ENCODE assay signal across 21 cellular contexts in the genomic region with DNA sequence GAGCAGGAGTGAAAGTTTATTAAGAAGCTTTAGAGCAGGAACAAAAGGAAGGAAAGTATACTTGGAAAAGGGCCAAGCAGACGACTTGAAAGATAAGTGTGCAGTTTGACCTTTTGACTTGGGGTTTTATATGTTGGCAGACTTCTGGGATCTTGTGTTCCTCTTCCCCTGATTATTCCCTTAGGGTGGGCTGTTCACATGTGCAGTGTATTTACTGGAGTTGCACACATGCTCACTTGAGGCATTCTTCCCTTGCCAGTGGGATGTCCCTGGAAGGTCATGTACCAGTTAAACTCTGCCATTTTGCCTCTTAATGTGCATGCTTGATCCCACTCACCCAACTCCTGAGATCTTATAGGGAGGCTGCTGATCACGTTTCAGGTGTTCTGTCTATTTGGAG. TPM values are rescaled to one million over a fixed set of nuclear protein-coding genes. Genes with fewer than 3 reads are reported as not detected.
A peak's percentile ranks its signal among the peaks of the same experiment; 100 is the strongest.
DNase-seq lines count a peak whose midpoint lies in the region; ATAC-seq and TF ChIP-seq lines count a peak whose summit lies in the region.
"Had no signal": no experiment of that assay in that cellular context is flagged by ENCODE, and none has a peak within 500 bp of the region (broad histone marks: within the 10 kb centered on the region; RNA-seq: fewer than 3 reads in every experiment).

No MANE protein-coding gene starts in this region.

- no peak for TF ChIP-seq CTCF in fibroblast of mammary gland (conservative IDR thresholded peaks at IDR 0.05; ENCODE audit: control insufficient read depth, insufficient read depth, low read depth, low read length)

- DNase-seq in CMK (ENCODE audit: low read depth): peak; percentile 52
- DNase-seq in LHCN-M2 (ENCODE audit: low read depth): peak; percentile 40
- DNase-seq in SK-MEL-5 (ENCODE audit: low read depth, low spot score): peak; percentile 44
- peak; percentile 37 for DNase-seq in fibroblast of mammary gland (ENCODE audit: low read depth)
- no peak for DNase-seq in NCI-H2029 (lab: John Stamatoyannopoulos, UW)
- DNase-seq in NCI-H69 (lab: John Stamatoyannopoulos, UW): no peak
- DNase-seq: activated CD8-positive, alpha-beta memory T cell treated with anti-CD3 and anti-CD28 coated beads for 24 hours; activated naive CD4-positive, alpha-beta T cell treated with anti-CD3 and anti-CD28 coated beads, Interleukin-2, amount 10 ng/mL, durations not matched to agents 7 days and 5 days; anterior cingulate cortex; CD4-positive, alpha-beta T cell; mesenchymal stem cell; natural killer cell; NCI-H2081 treated with DMSO at 0.1 percent for 48 hours; NCI-H524 treated with DMSO at 0.1 percent for 48 hours; stimulated activated CD4-positive, alpha-beta T cell treated with anti-CD3 and anti-CD28 coated beads, Interleukin-4, amount 100 ng/mL, for 24 hours; stimulated activated naive CD4-positive, alpha-beta T cell treated with Interleukin-2 at 50 U/mL for 16 hours; SW 1271; tibial artery had no signal

- no peak overlapping the region for H3K4me3 ChIP-seq in fibroblast of mammary gland (ENCODE audit: control insufficient read depth, low read depth, low read length)
- H3K4me3 ChIP-seq: gastroesophageal sphincter, tibial artery had no signal

- ATAC-seq in GM19328 (IDR thresholded peaks at IDR 0.05; ENCODE audit: unreplicated experiment) (no peak), GM18870 (IDR thresholded peaks at IDR 0.05; ENCODE audit: unreplicated experiment) (no peak)
- ATAC-seq: gastroesophageal sphincter, natural killer cell had no signal

- in situ Hi-C loops in SK-MEL-5 (cut with HindIII; ENCODE audit: low pct_unique_long_range_greater_than_20kb, low sequenced_read_pairs): no loop called here

RNA-seq across cellular contexts. Expression of gene ARHGAP12, which starts 23.4 kb away (rescaled TPM):
- 43.5 and 49.8 TPM in 2 replicates for total RNA-seq in LHCN-M2 (2014; rRNA removed)
- polyA plus RNA-seq in LHCN-M2 (2012): 7.7 TPM
- 54.3 and 58.4 TPM in 2 replicates for total RNA-seq in SK-MEL-5 (2014; rRNA removed; shearing (Covaris generic))
- 24.6 and 33.7 TPM in 2 replicates for polyA plus RNA-seq in SK-MEL-5 (2015; cell fraction: cytosol; rRNA removed)
- 84.9 and 95.1 TPM in 2 replicates for polyA plus RNA-seq in SK-MEL-5 (2015; cell fraction: nucleus; rRNA removed)

Comparison
In these comparisons a context has a peak if more than half of its experiments do, and no peak if none do; other contexts are left out.
1. DNase-seq: peak in CMK (single experiment), LHCN-M2 (single experiment), SK-MEL-5 (single experiment) and fibroblast of mammary gland (single experiment); none in NCI-H2029 (single experiment) and NCI-H69 (single experiment).